26 cellular contexts compared by ENCODE assay signal in the genomic region with DNA sequence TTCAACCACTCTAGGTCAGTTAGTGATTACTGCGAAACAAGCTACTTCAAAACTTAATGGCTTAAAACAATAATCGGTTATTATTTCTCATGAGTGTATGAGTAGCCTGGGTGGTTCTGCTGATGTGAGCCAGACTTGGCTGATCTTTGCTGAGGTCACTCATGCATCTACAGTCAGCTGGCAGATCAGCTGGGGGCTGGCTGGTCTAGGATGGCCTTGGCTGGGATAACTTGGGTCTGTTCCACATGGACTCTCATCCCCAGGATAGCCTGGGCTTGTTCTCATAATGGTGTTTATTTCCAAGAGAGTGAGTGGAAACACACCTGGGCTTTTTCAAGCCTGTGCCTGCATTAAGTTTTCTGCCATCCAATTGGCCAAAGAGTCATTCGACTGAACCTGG. TPM values are rescaled to one million over a fixed set of nuclear protein-coding genes. Genes with fewer than 3 reads are reported as not detected.
DNase-seq lines count a peak whose midpoint lies in the region; ATAC-seq and TF ChIP-seq lines count a peak whose summit lies in the region.
"Had no signal": no experiment of that assay in that cellular context is flagged by ENCODE, and none has a peak within 500 bp of the region (broad histone marks: within the 10 kb centered on the region; RNA-seq: fewer than 3 reads in every experiment).

No MANE protein-coding gene starts in this region.

- WGBS in heart right ventricle, 2 donors = 83 to 93% methylated on average over 3 of the region's 3 CpGs

- no peak for TF ChIP-seq CTCF in heart right ventricle (IDR thresholded peaks at IDR 0.05)
- no peak for TF ChIP-seq CTCF in right atrium auricular region (IDR thresholded peaks at IDR 0.05)

- DNase-seq in heart right ventricle = no peak
- no peak for DNase-seq in right atrium auricular region (ENCODE audit: low spot score)
- DNase-seq in NCI-H510A treated with DMSO at 0.1 percent for 48 hours (lab: John Stamatoyannopoulos, UW) = peak; percentile 75
- peak; percentile 31 for DNase-seq in kidney tubule cell (ENCODE audit: low spot score)
- DNase-seq in D341Med (ENCODE audit: low spot score) = no peak
- DNase-seq in activated naive CD8-positive, alpha-beta T cell treated with anti-CD3 and anti-CD28 coated beads for 36 hours = no peak
- no peak for DNase-seq in immature natural killer cell
- DNase-seq in stimulated activated naive CD4-positive, alpha-beta T cell (lab: John Stamatoyannopoulos, UW) = no peak
- DNase-seq: activated CD4-positive, CD25-positive, alpha-beta regulatory T cell; activated CD8-positive, alpha-beta T cell treated with anti-CD3 and anti-CD28 coated beads, Interleukin-2, amount 10 ng/mL, durations not matched to agents 7 days and 5 days; activated T-cell treated with anti-CD3 and anti-CD28 coated beads, Interleukin-2, amount 50 U/mL, for 72 hours; DMS153; HCEC 1CT; hippocampal formation; kidney; nephron progenitor cell; stimulated activated CD4-positive, alpha-beta T cell treated with anti-CD3 and anti-CD28 coated beads, Interleukin-4, amount 100 ng/mL, for 24 hours; T-helper 9 cell had no signal

- H3K4me3 Mint-ChIP-seq in activated naive CD8-positive, alpha-beta T cell treated with anti-CD3 and anti-CD28 coated beads for 36 hours = no peak overlapping the region
- H3K4me3 Mint-ChIP-seq in immature natural killer cell = no peak overlapping the region
- H3K4me3 Mint-ChIP-seq: activated CD8-positive, alpha-beta T cell treated with anti-CD3 and anti-CD28 coated beads, Interleukin-2, amount 10 ng/mL, durations not matched to agents 7 days and 5 days; activated T-cell treated with anti-CD3 and anti-CD28 coated beads, Interleukin-2, amount 50 U/mL, for 72 hours; CD14-positive monocyte; nephron progenitor cell had no signal

- no peak overlapping the region for H3K27ac Mint-ChIP-seq in activated naive CD8-positive, alpha-beta T cell treated with anti-CD3 and anti-CD28 coated beads for 36 hours
- H3K27ac Mint-ChIP-seq in immature natural killer cell = no peak overlapping the region
- H3K27ac Mint-ChIP-seq: activated CD8-positive, alpha-beta T cell treated with anti-CD3 and anti-CD28 coated beads, Interleukin-2, amount 10 ng/mL, durations not matched to agents 7 days and 5 days; activated naive CD4-positive, alpha-beta T cell treated with anti-CD3 and anti-CD28 coated beads, Interleukin-2, amount 50 U/mL, for 72 hours; activated T-cell treated with anti-CD3 and anti-CD28 coated beads, Interleukin-2, amount 50 U/mL, for 72 hours; CD14-positive monocyte; nephron progenitor cell; progenitor cell of endocrine pancreas had no signal

- peak in 6 of 8 donors; percentile 51 to 85 (median 62) for ATAC-seq in heart right ventricle
- ATAC-seq: activated CD8-positive, alpha-beta T cell treated with anti-CD3 and anti-CD28 coated beads, Interleukin-2, amount 10 ng/mL, durations not matched to agents 7 days and 5 days; activated naive CD4-positive, alpha-beta T cell treated with anti-CD3 and anti-CD28 coated beads, Interleukin-2, amount 50 U/mL, for 72 hours; activated T-cell treated with anti-CD3 and anti-CD28 coated beads, Interleukin-2, amount 50 U/mL, for 72 hours; SK-N-SH treated with all-trans-retinoic acid at 6 μM for 48 hours had no signal

- no peaks in the 10 kb centered on the region for H3K27me3 Mint-ChIP-seq in activated naive CD8-positive, alpha-beta T cell treated with anti-CD3 and anti-CD28 coated beads for 36 hours
- peaks cover 2 to 6% (median 4%) of the 10 kb centered on the region in 3 donors for H3K27me3 Mint-ChIP-seq in immature natural killer cell (ENCODE audit: low read depth in 3 of 3)

- no peaks in the 10 kb centered on the region for H3K27me3 ChIP-seq in heart right ventricle
- no peaks in the 10 kb centered on the region for H3K27me3 ChIP-seq in right atrium auricular region

- H3K4me3 ChIP-seq in heart right ventricle (no peak overlapping the region), right atrium auricular region (no peak overlapping the region)
- H3K4me3 ChIP-seq: coronary artery had no signal

- H3K9me3 Mint-ChIP-seq in activated naive CD8-positive, alpha-beta T cell treated with anti-CD3 and anti-CD28 coated beads for 36 hours = no peaks in the 10 kb centered on the region
- no peaks in the 10 kb centered on the region for H3K9me3 Mint-ChIP-seq in immature natural killer cell
- H3K9me3 Mint-ChIP-seq: activated naive CD4-positive, alpha-beta T cell treated with anti-CD3 and anti-CD28 coated beads, Interleukin-2, amount 50 U/mL, for 72 hours; activated T-cell treated with anti-CD3 and anti-CD28 coated beads, Interleukin-2, amount 50 U/mL, for 72 hours; nephron progenitor cell had no signal

- H3K9me3 ChIP-seq in heart right ventricle (no peaks in the 10 kb centered on the region), right atrium auricular region (no peaks in the 10 kb centered on the region)

- no peaks in the 10 kb centered on the region for H3K36me3 Mint-ChIP-seq in activated naive CD8-positive, alpha-beta T cell treated with anti-CD3 and anti-CD28 coated beads for 36 hours
- peaks cover 0 to 3% (median 0%) of the 10 kb centered on the region in 3 donors for H3K36me3 Mint-ChIP-seq in immature natural killer cell
- H3K36me3 Mint-ChIP-seq: activated naive CD4-positive, alpha-beta T cell treated with anti-CD3 and anti-CD28 coated beads, Interleukin-2, amount 50 U/mL, for 72 hours; CD14-positive monocyte had no signal

- H3K36me3 ChIP-seq in heart right ventricle (no peaks in the 10 kb centered on the region), right atrium auricular region (no peaks in the 10 kb centered on the region)

- H3K27ac ChIP-seq in heart right ventricle = no peak overlapping the region
- H3K27ac ChIP-seq in right atrium auricular region = no peak overlapping the region
- H3K27ac ChIP-seq: coronary artery had no signal

- H3K4me1 ChIP-seq in heart right ventricle (no peaks in the 10 kb centered on the region), right atrium auricular region (no peaks in the 10 kb centered on the region)

- H3K4me1 Mint-ChIP-seq in activated naive CD8-positive, alpha-beta T cell treated with anti-CD3 and anti-CD28 coated beads for 36 hours = peaks cover 3% of the 10 kb centered on the region
- H3K4me1 Mint-ChIP-seq in immature natural killer cell = no peaks in the 10 kb centered on the region
- H3K4me1 Mint-ChIP-seq: CD14-positive monocyte had no signal

- intact Hi-C loops in heart right ventricle (cut with DNase I) = loop anchor here in 1 of 10 donors (10.0 kb wide), 1 partner anchor 137 kb away; no protein-coding TSS in a partner anchor

RNA-seq across cellular contexts. Expression of a gene that starts 13.0 kb away (rescaled TPM):
- total RNA-seq in heart right ventricle (not detected), right atrium auricular region (not detected)
- polyA plus RNA-seq in heart right ventricle (not detected), immature natural killer cell (not detected)
- not detected for total RNA-seq in activated naive CD8-positive, alpha-beta T cell treated with anti-CD3 and anti-CD28 coated beads for 36 hours
- total RNA-seq: A673; activated CD8-positive, alpha-beta T cell treated with anti-CD3 and anti-CD28 coated beads, Interleukin-2, amount 10 ng/mL, durations not matched to agents 7 days and 5 days; activated naive CD4-positive, alpha-beta T cell treated with anti-CD3 and anti-CD28 coated beads, Interleukin-2, amount 50 U/mL, for 72 hours; activated T-cell treated with anti-CD3 and anti-CD28 coated beads, Interleukin-2, amount 50 U/mL, for 72 hours; kidney; MCF 10A; progenitor cell of endocrine pancreas; urinary bladder had no signal
- polyA plus RNA-seq: CD14-positive monocyte, urinary bladder had no signal

Comparison
In these comparisons a context has a peak if more than half of its experiments do, and no peak if none do; other contexts are left out.
1. DNase-seq: peak in NCI-H510A treated with DMSO at 0.1 percent for 48 hours (single experiment) and kidney tubule cell (single experiment); none in heart right ventricle (0 of 2), right atrium auricular region (single experiment), D341Med (single experiment), activated naive CD8-positive, alpha-beta T cell treated with anti-CD3 and anti-CD28 coated beads for 36 hours (single experiment), immature natural killer cell (0 of 3) and stimulated activated naive CD4-positive, alpha-beta T cell (0 of 6).